In the genomic region with DNA sequence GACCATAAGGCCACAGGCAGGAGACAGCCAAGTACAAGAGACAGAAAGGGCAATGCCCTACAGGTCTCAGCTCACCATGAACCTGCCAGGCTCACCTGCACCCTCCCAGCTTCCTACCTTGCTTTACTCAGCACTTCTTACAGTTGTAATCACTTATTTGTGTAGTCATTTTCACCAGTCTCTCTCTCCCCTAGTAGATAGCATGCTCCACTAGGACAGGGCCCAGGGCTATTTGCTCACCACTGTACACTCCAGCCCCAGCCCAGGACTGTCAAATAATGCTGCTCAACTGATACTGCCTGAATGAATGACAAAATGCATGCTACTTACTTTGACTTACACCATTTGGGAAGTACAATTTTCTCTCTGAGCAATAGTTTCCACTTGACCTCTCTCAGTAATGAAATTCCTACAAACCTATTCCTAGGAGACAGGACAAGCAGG, we compare ENCODE assay signal across 19 cellular contexts.
DNase-seq lines count a peak whose midpoint lies in the region; TF ChIP-seq lines count a peak whose summit lies in the region.
"Had no signal": no experiment of that assay in that cellular context is flagged by ENCODE, and none has a peak within 500 bp of the region (broad histone marks: within the 10 kb centered on the region; RNA-seq: fewer than 3 reads in every experiment).

No MANE protein-coding gene starts in this region.

- H2AK5ac ChIP-seq in trophoblast cell (ENCODE audit: low read length), result no peak overlapping the region

- no peak overlapping the region for H2BK120ac ChIP-seq in trophoblast cell (ENCODE audit: insufficient read depth, low read length, poor library complexity)

- no peaks in the 10 kb centered on the region for H3K36me3 ChIP-seq in trophoblast cell (ENCODE audit: control insufficient read depth in 1 of 2, insufficient read depth in 2 of 2, low read length in 2 of 2)
- H3K36me3 ChIP-seq: esophagus muscularis mucosa, HAP-1, prostate gland, spleen had no signal

- no peak overlapping the region for H2AFZ ChIP-seq in trophoblast cell (ENCODE audit: insufficient read depth, low read length, poor library complexity)

- H4K91ac ChIP-seq in trophoblast cell (ENCODE audit: low read depth, low read length), result no peak overlapping the region

- DNase-seq in caudate nucleus (lab: John Stamatoyannopoulos, UW) (no peak), kidney tubule cell (ENCODE audit: low spot score) (peak; percentile 78), trophoblast cell (peak in 1 of 2 donors; percentile 62), dermis blood vessel endothelial cell (no peak), NAMALWA (ENCODE audit: low spot score) (no peak)
- DNase-seq in activated CD4-positive, alpha-beta T cell treated with anti-CD3 and anti-CD28 coated beads, Interleukin-2, amount 50 U/mL, for 4 hours, result no peak
- DNase-seq in activated effector memory CD4-positive, alpha-beta T cell treated with anti-CD3 and anti-CD28 coated beads, Interleukin-2, amount 50 U/mL, for 16 hours, result no peak
- DNase-seq: activated CD8-positive, alpha-beta T cell treated with anti-CD3 and anti-CD28 coated beads, Interleukin-2, amount 10 ng/mL, durations not matched to agents 7 days and 5 days; activated naive CD8-positive, alpha-beta T cell treated with anti-CD3 and anti-CD28 coated beads, Interleukin-2, amount 50 U/mL, for 24 hours; CD8-positive, alpha-beta T cell; naive thymus-derived CD8-positive, alpha-beta T cell; NCI-H187; NCI-H345; spleen had no signal

- H3K23ac ChIP-seq in trophoblast cell (ENCODE audit: low read length), result no peak overlapping the region

- H3K4ac ChIP-seq in trophoblast cell (ENCODE audit: low read depth, low read length), result no peak overlapping the region

- no peaks in the 10 kb centered on the region for H3K79me2 ChIP-seq in trophoblast cell (ENCODE audit: control insufficient read depth, insufficient read depth, low read length, poor library complexity)

- H3K4me2 ChIP-seq in trophoblast cell (ENCODE audit: low read length), result no peak overlapping the region

- no peak overlapping the region for H3K9ac ChIP-seq in trophoblast cell (ENCODE audit: low read length)

- TF ChIP-seq RAD21 in Ishikawa (IDR thresholded peaks at IDR 0.05; ENCODE audit: low read depth), result no peak

- no peak overlapping the region for H2BK5ac ChIP-seq in trophoblast cell (ENCODE audit: low read depth, low read length, poor library complexity)

- H3K14ac ChIP-seq in trophoblast cell (ENCODE audit: low read length), result peak overlapping the region; percentile 4

- H4K8ac ChIP-seq in trophoblast cell (ENCODE audit: low read depth, low read length), result no peak overlapping the region

- H3K27ac ChIP-seq in caudate nucleus (ENCODE audit: low read depth, low read length), result peak overlapping the region; percentile 67
- no peak overlapping the region for H3K27ac ChIP-seq in trophoblast cell (ENCODE audit: low read depth, low read length)
- H3K27ac ChIP-seq: esophagus muscularis mucosa, prostate gland, spleen had no signal

- H3K79me1 ChIP-seq in trophoblast cell (ENCODE audit: low read length), result peaks cover 3% of the 10 kb centered on the region

- peak overlapping the region; percentile 31 for H2BK12ac ChIP-seq in trophoblast cell (ENCODE audit: low read length)

- H3K4me1 ChIP-seq in trophoblast cell (ENCODE audit: control insufficient read depth in 1 of 2, insufficient read depth in 2 of 2, low read length in 2 of 2), result peaks cover 6 to 12% of the 10 kb centered on the region in 2 experiments
- H3K4me1 ChIP-seq: prostate gland, spleen had no signal

- no peak overlapping the region for H4K12ac ChIP-seq in trophoblast cell (ENCODE audit: low read depth, low read length)

- no peak overlapping the region for H3K4me3 ChIP-seq in trophoblast cell (ENCODE audit: low read depth, low read length)
- H3K4me3 ChIP-seq: esophagus muscularis mucosa, HAP-1, prostate gland, SK-N-MC, spleen had no signal

- no peak for TF ChIP-seq EP300 in Ishikawa (IDR thresholded peaks at IDR 0.05; ENCODE audit: borderline replicate concordance)

- H3K27me3 ChIP-seq in trophoblast cell (ENCODE audit: insufficient read depth, low read length), result no peaks in the 10 kb centered on the region
- H3K27me3 ChIP-seq: esophagus muscularis mucosa, spleen had no signal

- peaks cover 2% of the 10 kb centered on the region for H3K9me3 ChIP-seq in trophoblast cell (ENCODE audit: insufficient read depth, low read depth, low read length)
- H3K9me3 ChIP-seq: esophagus muscularis mucosa, HAP-1, prostate gland had no signal

- no peak overlapping the region for H3K18ac ChIP-seq in trophoblast cell (ENCODE audit: low read length)

TF ChIP-seq in Ishikawa, 13 proteins besides CTCF, POLR2A, EP300 and RAD21:
- TF ChIP-seq TEAD4 (IDR thresholded peaks at IDR 0.05) (peak; percentile 22; the same call in 1 of the 2 replicates), ZBTB7A (IDR thresholded peaks at IDR 0.05; ENCODE audit: low read depth) (no peak)
